33 cellular contexts compared by ENCODE assay signal in genomic region chr4:70196855-70197254, GRCh38. TPM values are rescaled to one million over a fixed set of nuclear protein-coding genes. Genes with fewer than 3 reads are reported as not detected.
"Had no signal": no experiment of that assay in that cellular context is flagged by ENCODE, and none has a peak within 500 bp of the region (broad histone marks: within the 10 kb centered on the region; RNA-seq: fewer than 3 reads in every experiment).

No MANE protein-coding gene starts in this region.

- H3K4me1 ChIP-seq: SJCRH30 had no signal

- H3K36me3 ChIP-seq: cardiac muscle cell, SJCRH30 had no signal

- H3K27me3 ChIP-seq: cardiac muscle cell, SJCRH30 had no signal

- H3K9me3 ChIP-seq: SJCRH30 had no signal

- H3K27ac ChIP-seq: KMS-11, SJCRH30, SK-N-MC had no signal

- H3K4me2 ChIP-seq: KMS-11 had no signal

- H3K4me3 ChIP-seq: cardiac muscle cell, SJCRH30, SK-N-MC had no signal

- ATAC-seq: activated CD4-positive, alpha-beta T cell treated with anti-CD3 and anti-CD28 coated beads for 36 hours; activated CD4-positive, CD25-positive, alpha-beta regulatory T cell treated with anti-CD3 and anti-CD28 coated beads, Interleukin-2, amount 50 U/mL, for 24 hours; activated naive CD8-positive, alpha-beta T cell treated with anti-CD3 and anti-CD28 coated beads, Interleukin-2, amount 50 U/mL, for 24 hours; Panc1; WTC11 had no signal

- H3K9ac ChIP-seq: KMS-11 had no signal

- DNase-seq: activated CD4-positive, alpha-beta T cell treated with anti-CD3 and anti-CD28 coated beads for 36 hours; activated CD4-positive, alpha-beta T cell treated with anti-CD3 and anti-CD28 coated beads, Interleukin-2, amount 10 ng/mL, durations not matched to agents 7 days and 5 days; activated CD4-positive, alpha-beta T cell treated with anti-CD3 and anti-CD28 coated beads, Interleukin-2, amount 50 U/mL, for 48 hours; activated CD8-positive, alpha-beta memory T cell treated with anti-CD3 and anti-CD28 coated beads, Interleukin-2, amount 50 U/mL, for 4 hours; activated effector memory CD4-positive, alpha-beta T cell treated with Interleukin-2 at 50 U/mL for 16 hours; activated naive CD4-positive, alpha-beta T cell treated with anti-CD3 and anti-CD28 coated beads, Interleukin-2, amount 10 ng/mL, durations not matched to agents 7 days and 5 days; activated naive CD8-positive, alpha-beta T cell treated with anti-CD3 and anti-CD28 coated beads, Interleukin-2, amount 50 U/mL, for 24 hours; activated T-cell treated with anti-CD3 and anti-CD28 coated beads, Interleukin-2, amount 50 U/mL, for 48 hours; anterior cingulate cortex; NCI-H1105; NCI-H1417 treated with DMSO at 0.1 percent for 48 hours; NCI-H187 treated with DMSO at 0.1 percent for 48 hours; NCI-H2081; NCI-H2171 treated with DMSO at 0.1 percent for 48 hours; NCI-H226; NCI-H446 treated with DMSO at 0.1 percent for 48 hours; NCI-H524; NCI-H69; NCI-H82; SHP77; SJCRH30; T1000 had no signal

RNA-seq across cellular contexts. Expression of gene ODAM, which starts 1.3 kb away (rescaled TPM):
- total RNA-seq: activated CD4-positive, alpha-beta T cell treated with anti-CD3 and anti-CD28 coated beads for 36 hours; activated CD4-positive, alpha-beta T cell treated with anti-CD3 and anti-CD28 coated beads, Interleukin-2, amount 10 ng/mL, durations not matched to agents 7 days and 5 days; LHCN-M2; M059J; RPMI7951; SJCRH30; T-helper 1 cell treated with Interleukin-12 subunit alpha and Interleukin-12 subunit beta and Interleukin-4 antibody, amounts not matched to agents 30 ng/mL and 1 ng/mL, for 36 hours; T-helper 2 cell treated with Interferon-gamma antibody and Interleukin-4, amounts not matched to agents 100 ng/mL and 5 ng/mL, for 36 hours; WTC11 had no signal

RNA-seq across cellular contexts. Expression of gene FDCSP, which starts 29.1 kb away (rescaled TPM):
- total RNA-seq: activated CD4-positive, alpha-beta T cell treated with anti-CD3 and anti-CD28 coated beads for 36 hours; activated CD4-positive, alpha-beta T cell treated with anti-CD3 and anti-CD28 coated beads, Interleukin-2, amount 10 ng/mL, durations not matched to agents 7 days and 5 days; cardiac muscle cell; LHCN-M2; M059J; RPMI7951; SJCRH30; T-helper 1 cell treated with Interleukin-12 subunit alpha and Interleukin-12 subunit beta and Interleukin-4 antibody, amounts not matched to agents 30 ng/mL and 1 ng/mL, for 36 hours; T-helper 2 cell treated with Interferon-gamma antibody and Interleukin-4, amounts not matched to agents 100 ng/mL and 5 ng/mL, for 36 hours; WTC11 had no signal
- polyA plus RNA-seq: cardiac muscle cell had no signal

RNA-seq across cellular contexts. Expression of gene PRR27, which starts 42.8 kb away (rescaled TPM):
- total RNA-seq: activated CD4-positive, alpha-beta T cell treated with anti-CD3 and anti-CD28 coated beads for 36 hours; activated CD4-positive, alpha-beta T cell treated with anti-CD3 and anti-CD28 coated beads, Interleukin-2, amount 10 ng/mL, durations not matched to agents 7 days and 5 days; cardiac muscle cell; LHCN-M2; M059J; RPMI7951; SJCRH30; T-helper 1 cell treated with Interleukin-12 subunit alpha and Interleukin-12 subunit beta and Interleukin-4 antibody, amounts not matched to agents 30 ng/mL and 1 ng/mL, for 36 hours; T-helper 2 cell treated with Interferon-gamma antibody and Interleukin-4, amounts not matched to agents 100 ng/mL and 5 ng/mL, for 36 hours; WTC11 had no signal
- polyA plus RNA-seq: cardiac muscle cell had no signal

RNA-seq across cellular contexts. Expression of gene CSN3, which starts 45.5 kb away (rescaled TPM):
- total RNA-seq: activated CD4-positive, alpha-beta T cell treated with anti-CD3 and anti-CD28 coated beads for 36 hours; activated CD4-positive, alpha-beta T cell treated with anti-CD3 and anti-CD28 coated beads, Interleukin-2, amount 10 ng/mL, durations not matched to agents 7 days and 5 days; cardiac muscle cell; LHCN-M2; M059J; RPMI7951; SJCRH30; T-helper 1 cell treated with Interleukin-12 subunit alpha and Interleukin-12 subunit beta and Interleukin-4 antibody, amounts not matched to agents 30 ng/mL and 1 ng/mL, for 36 hours; T-helper 2 cell treated with Interferon-gamma antibody and Interleukin-4, amounts not matched to agents 100 ng/mL and 5 ng/mL, for 36 hours; WTC11 had no signal
- polyA plus RNA-seq: cardiac muscle cell had no signal
